Comparison of ENCODE assay signal across 16 cellular contexts in the genomic region with DNA sequence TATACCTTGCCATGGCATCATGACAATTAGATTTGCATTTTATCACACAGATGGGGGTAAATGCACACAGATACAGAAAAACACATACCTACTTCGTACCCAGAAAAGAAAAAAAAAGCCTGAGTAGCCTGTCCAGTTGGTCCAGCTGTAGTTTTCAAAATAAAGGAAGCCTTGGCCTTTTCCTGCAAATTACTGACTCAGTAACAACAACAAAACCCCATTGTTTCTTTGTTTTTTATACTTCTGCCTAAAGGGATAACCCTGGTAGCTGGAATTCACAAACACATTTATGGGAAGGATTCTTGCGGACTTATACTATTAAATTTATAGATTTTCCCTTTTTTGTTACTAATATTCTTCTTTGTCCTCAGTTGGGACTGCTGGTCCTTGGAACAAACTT.
DNase-seq lines count a peak whose midpoint lies in the region; ATAC-seq and TF ChIP-seq lines count a peak whose summit lies in the region.
"Had no signal": no experiment of that assay in that cellular context is flagged by ENCODE, and none has a peak within 500 bp of the region (broad histone marks: within the 10 kb centered on the region; RNA-seq: fewer than 3 reads in every experiment).

No MANE protein-coding gene starts in this region.

- H3K9me2 ChIP-seq in GM23338 (ENCODE audit: insufficient read depth): no peaks in the 10 kb centered on the region

- H3K4me2 ChIP-seq in GM23338: no peak overlapping the region
- no peak overlapping the region for H3K4me2 ChIP-seq in mesendoderm (ENCODE audit: low read length)
- H3K4me2 ChIP-seq: BLaER1, KMS-11 had no signal

- H3K79me2 ChIP-seq in GM23338 (replicated peaks; ENCODE audit: insufficient read depth) (no peaks in the 10 kb centered on the region), mesendoderm (ENCODE audit: control insufficient read depth, insufficient read depth, low read length) (no peaks in the 10 kb centered on the region)

- no peak for ATAC-seq in GM23338

- no peaks in the 10 kb centered on the region for H3F3A ChIP-seq in GM23338 (replicated peaks; ENCODE audit: low read depth)

- H3K36me3 Mint-ChIP-seq in osteocyte (ENCODE audit: unreplicated experiment): no peaks in the 10 kb centered on the region
- no peaks in the 10 kb centered on the region for H3K36me3 Mint-ChIP-seq in activated naive CD4-positive, alpha-beta T cell treated with anti-CD3 and anti-CD28 coated beads, Interleukin-2, amount 10 ng/mL, durations not matched to agents 7 days and 5 days
- no peaks in the 10 kb centered on the region for H3K36me3 Mint-ChIP-seq in GM23338 (ENCODE audit: low read depth)
- H3K36me3 Mint-ChIP-seq: CD4-positive, alpha-beta memory T cell had no signal

- H3K4me1 Mint-ChIP-seq in osteocyte (ENCODE audit: unreplicated experiment): peaks cover 3% of the 10 kb centered on the region
- no peaks in the 10 kb centered on the region for H3K4me1 Mint-ChIP-seq in activated naive CD4-positive, alpha-beta T cell treated with anti-CD3 and anti-CD28 coated beads, Interleukin-2, amount 10 ng/mL, durations not matched to agents 7 days and 5 days
- H3K4me1 Mint-ChIP-seq in GM23338: peaks cover 3% of the 10 kb centered on the region; the same call in 1 of the 3 replicates
- H3K4me1 Mint-ChIP-seq: CD4-positive, alpha-beta memory T cell had no signal

- H2AFZ ChIP-seq in GM23338: no peak overlapping the region

- H3K9me3 Mint-ChIP-seq in osteocyte (ENCODE audit: unreplicated experiment) (no peaks in the 10 kb centered on the region), GM23338 (no peaks in the 10 kb centered on the region)
- peaks cover 2% of the 10 kb centered on the region for H3K9me3 Mint-ChIP-seq in activated naive CD4-positive, alpha-beta T cell treated with anti-CD3 and anti-CD28 coated beads, Interleukin-2, amount 10 ng/mL, durations not matched to agents 7 days and 5 days

- H3K4me1 ChIP-seq in GM23338 (ENCODE audit: insufficient read depth): no peaks in the 10 kb centered on the region; the same call in 1 of the 2 replicates
- H3K4me1 ChIP-seq in mesendoderm (ENCODE audit: control insufficient read depth, low read depth, low read length): no peaks in the 10 kb centered on the region
- H3K4me1 ChIP-seq: BLaER1, Peyer's patch, SJSA1 had no signal

- H4K20me1 ChIP-seq in GM23338 (replicated peaks; ENCODE audit: insufficient read depth): no peaks in the 10 kb centered on the region
- H4K20me1 ChIP-seq: BLaER1 had no signal

- H3K36me3 ChIP-seq in GM23338 (ENCODE audit: insufficient read depth) (no peaks in the 10 kb centered on the region), mesendoderm (ENCODE audit: control insufficient read depth, insufficient read depth, low read length) (no peaks in the 10 kb centered on the region)
- H3K36me3 ChIP-seq: BLaER1, Peyer's patch, SJSA1 had no signal

- H2AK5ac ChIP-seq in mesendoderm (ENCODE audit: low read length): no peak overlapping the region

- TF ChIP-seq CTCF in osteocyte (IDR thresholded peaks at IDR 0.05): no peak
- TF ChIP-seq CTCF in GM23338 (conservative IDR thresholded peaks at IDR 0.05; ENCODE audit: low read depth in 2 of 2): no peak

- no peak overlapping the region for H3K4me3 Mint-ChIP-seq in osteocyte (ENCODE audit: unreplicated experiment)
- H3K4me3 Mint-ChIP-seq in activated naive CD4-positive, alpha-beta T cell treated with anti-CD3 and anti-CD28 coated beads, Interleukin-2, amount 10 ng/mL, durations not matched to agents 7 days and 5 days: no peak overlapping the region
- no peak overlapping the region for H3K4me3 Mint-ChIP-seq in GM23338

- H4K5ac ChIP-seq in mesendoderm (ENCODE audit: low read length): no peak overlapping the region

- peak; percentile 28 for DNase-seq in COLO829 (ENCODE audit: low spot score)
- peak; percentile 44 for DNase-seq in dermis blood vessel endothelial cell
- DNase-seq in foreskin melanocyte: peak; percentile 64
- DNase-seq in osteocyte (ENCODE audit: extremely low spot score, unreplicated experiment): no peak
- no peak for DNase-seq in NCI-H2171 (lab: John Stamatoyannopoulos, UW)
- no peak for DNase-seq in activated naive CD4-positive, alpha-beta T cell treated with anti-CD3 and anti-CD28 coated beads, Interleukin-2, amount 10 ng/mL, durations not matched to agents 7 days and 5 days
- no peak for DNase-seq in GM23338 (ENCODE audit: low spot score)
- no peak for DNase-seq in mesendoderm
- DNase-seq: Calu3; CD4-positive, alpha-beta memory T cell; NCI-H1436; NCI-H1930; Peyer's patch had no signal

- H4K8ac ChIP-seq in mesendoderm (ENCODE audit: low read depth, low read length): no peak overlapping the region

- peak overlapping the region; percentile 8 for H3K27ac Mint-ChIP-seq in osteocyte (ENCODE audit: unreplicated experiment)
- H3K27ac Mint-ChIP-seq in activated naive CD4-positive, alpha-beta T cell treated with anti-CD3 and anti-CD28 coated beads, Interleukin-2, amount 10 ng/mL, durations not matched to agents 7 days and 5 days: no peak overlapping the region
- H3K27ac Mint-ChIP-seq in GM23338: no peak overlapping the region
- H3K27ac Mint-ChIP-seq: CD4-positive, alpha-beta memory T cell had no signal

- CTCF ChIA-PET in activated naive CD4-positive, alpha-beta T cell treated with anti-CD3 and anti-CD28 coated beads, Interleukin-2, amount 10 ng/mL, durations not matched to agents 7 days and 5 days (lab: Charles Lee): no interaction called here

- no peaks in the 10 kb centered on the region for H3K27me3 Mint-ChIP-seq in osteocyte (ENCODE audit: unreplicated experiment)
- no peaks in the 10 kb centered on the region for H3K27me3 Mint-ChIP-seq in activated naive CD4-positive, alpha-beta T cell treated with anti-CD3 and anti-CD28 coated beads, Interleukin-2, amount 10 ng/mL, durations not matched to agents 7 days and 5 days
- no peaks in the 10 kb centered on the region for H3K27me3 Mint-ChIP-seq in GM23338 (ENCODE audit: insufficient read depth, low read depth, poor library complexity)
- H3K27me3 Mint-ChIP-seq: CD4-positive, alpha-beta memory T cell had no signal

- no peak overlapping the region for H3K18ac ChIP-seq in mesendoderm (ENCODE audit: low read length)

- no peak overlapping the region for H3K23ac ChIP-seq in mesendoderm (ENCODE audit: low read length)

- H3K9ac ChIP-seq in mesendoderm (ENCODE audit: low read length): no peak overlapping the region
- H3K9ac ChIP-seq: BLaER1, KMS-11 had no signal

- H3K56ac ChIP-seq in mesendoderm (ENCODE audit: low read length): no peak overlapping the region

- no peak overlapping the region for H2BK5ac ChIP-seq in mesendoderm (ENCODE audit: low read length)

- H3K4me3 ChIP-seq in GM23338 (no peak overlapping the region), mesendoderm (ENCODE audit: low read length) (no peak overlapping the region)
- H3K4me3 ChIP-seq: BLaER1, Peyer's patch, SJSA1 had no signal

- H2BK120ac ChIP-seq in mesendoderm (ENCODE audit: low read depth, low read length): no peak overlapping the region

- H2BK15ac ChIP-seq in mesendoderm (replicated peaks; ENCODE audit: low read depth): no peak overlapping the region

- no peak overlapping the region for H3K4ac ChIP-seq in mesendoderm (ENCODE audit: low read depth, low read length)

- no CpG with 5 or more reads among the region's 2 CpGs for WGBS in mesendoderm (ENCODE audit: extremely low coverage, insufficient coverage, low lambda C conversion rate)

- H3K27me3 ChIP-seq in GM23338 (ENCODE audit: insufficient read depth) (no peaks in the 10 kb centered on the region), mesendoderm (ENCODE audit: insufficient read depth, low read length, poor library complexity) (no peaks in the 10 kb centered on the region)
- H3K27me3 ChIP-seq: BLaER1, Peyer's patch, SJSA1 had no signal

- H3K27ac ChIP-seq in GM23338 (ENCODE audit: low read depth): no peak overlapping the region
- H3K27ac ChIP-seq in mesendoderm (ENCODE audit: low read depth, low read length): no peak overlapping the region
- H3K27ac ChIP-seq: BLaER1, KMS-11, Peyer's patch, SJSA1 had no signal

- H3K79me1 ChIP-seq in mesendoderm (ENCODE audit: low read length): no peaks in the 10 kb centered on the region

TF ChIP-seq in GM23338, 12 proteins besides CTCF, POLR2A, EP300 and RAD21:
- no peak for TF ChIP-seq REST (IDR thresholded peaks at IDR 0.05; ENCODE audit: unreplicated experiment)

Comparison
In these comparisons a context has a peak if more than half of its experiments do, and no peak if none do; other contexts are left out.
1. DNase-seq: peak in COLO829 (single experiment), dermis blood vessel endothelial cell (single experiment) and foreskin melanocyte (single experiment); none in osteocyte (single experiment), NCI-H2171 (single experiment), activated naive CD4-positive, alpha-beta T cell treated with anti-CD3 and anti-CD28 coated beads, Interleukin-2, amount 10 ng/mL, durations not matched to agents 7 days and 5 days (single experiment), GM23338 (single experiment) and mesendoderm (single experiment).